In the genomic region with DNA sequence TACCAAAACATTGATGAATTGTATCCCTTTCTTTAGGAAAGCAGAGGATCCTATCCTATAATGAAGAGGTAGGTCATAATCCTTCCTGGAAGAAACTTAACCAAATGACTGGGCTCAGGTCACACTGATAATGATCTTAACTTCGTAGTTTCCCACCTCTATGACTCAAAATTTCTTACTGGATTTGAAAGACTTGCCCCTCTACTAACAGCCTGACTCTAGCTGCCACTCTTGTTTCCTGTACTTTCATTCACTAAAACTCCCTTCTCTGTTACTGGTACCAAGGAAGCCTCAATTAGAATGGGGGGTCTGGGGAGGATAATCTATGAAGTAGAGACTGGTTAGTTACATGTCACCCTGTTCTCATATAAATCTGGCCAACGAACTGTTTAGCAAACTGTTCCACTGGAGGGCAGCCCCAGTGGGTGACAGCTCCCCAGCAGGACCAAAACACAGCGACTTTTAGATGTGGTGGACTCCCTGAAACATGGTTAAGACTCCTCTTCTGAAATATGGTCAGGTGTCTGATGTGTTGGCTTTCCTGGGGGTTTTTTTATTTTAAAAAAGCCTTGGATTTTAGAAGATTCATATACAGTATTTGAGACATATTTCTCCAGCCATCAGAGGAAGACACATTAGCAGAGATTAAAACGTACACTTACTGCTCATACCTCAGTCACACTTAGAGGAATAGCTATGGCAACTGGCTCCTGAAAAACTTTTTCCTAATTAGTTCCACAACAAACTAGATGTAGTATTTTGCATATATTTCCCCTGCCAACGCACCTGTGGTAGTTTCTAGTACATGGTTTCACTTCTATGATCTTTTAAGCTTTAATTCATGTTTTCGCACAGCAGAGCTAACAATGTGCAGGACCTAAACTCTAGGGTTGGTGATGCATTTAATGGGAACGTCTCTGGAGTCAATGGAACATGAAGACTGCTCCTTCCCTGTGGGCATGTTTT, we compare ENCODE assay signal across 14 cellular contexts.
A peak's percentile ranks its signal among the peaks of the same experiment; 100 is the strongest.
DNase-seq lines count a peak whose midpoint lies in the region; ATAC-seq lines count a peak whose summit lies in the region.
"Had no signal": no experiment of that assay in that cellular context is flagged by ENCODE, and none has a peak within 500 bp of the region (broad histone marks: within the 10 kb centered on the region; RNA-seq: fewer than 3 reads in every experiment).

No MANE protein-coding gene starts in this region.

- H3K27me3 Mint-ChIP-seq in activated naive CD4-positive, alpha-beta T cell treated with anti-CD3 and anti-CD28 coated beads, Interleukin-2, amount 10 ng/mL, durations not matched to agents 7 days and 5 days = no peaks in the 10 kb centered on the region
- H3K27me3 Mint-ChIP-seq in activated T-helper 1 cell treated with anti-CD3 and anti-CD28 coated beads, Interleukin-12 subunit alpha, Interleukin-12 subunit beta, Interleukin-2, Interleukin-4 antibody, amounts not matched to agents 30 ng/mL and 10 ng/mL and 1 ng/mL, durations not matched to agents 14 hours and 24 hours and 36 hours (ENCODE audit: insufficient read depth) = no peaks in the 10 kb centered on the region

- peak; percentile 82 to 84 for ATAC-seq in activated naive CD4-positive, alpha-beta T cell treated with anti-CD3 and anti-CD28 coated beads, Interleukin-2, amount 50 U/mL, for 72 hours
- ATAC-seq in GM19455 (IDR thresholded peaks at IDR 0.05; ENCODE audit: unreplicated experiment) = peak; percentile 52
- ATAC-seq in stimulated activated naive CD8-positive, alpha-beta T cell treated with anti-CD3 and anti-CD28 coated beads, Interleukin-15, Interleukin-2, amounts not matched to agents 100 U/mL and 50 U/mL, for 24 hours = peak; percentile 82
- ATAC-seq: right cardiac atrium had no signal

- DNase-seq in activated naive CD4-positive, alpha-beta T cell treated with anti-CD3 and anti-CD28 coated beads, Interleukin-2, amount 50 U/mL, for 72 hours (ENCODE audit: low spot score in 2 of 2) = no peak
- no peak for DNase-seq in activated naive CD4-positive, alpha-beta T cell treated with anti-CD3 and anti-CD28 coated beads, Interleukin-2, amount 10 ng/mL, durations not matched to agents 7 days and 5 days
- no peak for DNase-seq in activated T-helper 1 cell treated with anti-CD3 and anti-CD28 coated beads, Interleukin-12 subunit alpha, Interleukin-12 subunit beta, Interleukin-2, Interleukin-4 antibody, amounts not matched to agents 30 ng/mL and 10 ng/mL and 1 ng/mL, durations not matched to agents 14 hours and 24 hours and 36 hours (ENCODE audit: low spot score)
- DNase-seq in stimulated activated naive CD8-positive, alpha-beta T cell treated with anti-CD3 and anti-CD28 coated beads, Interleukin-15, Interleukin-2, amounts not matched to agents 100 U/mL and 50 U/mL, for 24 hours = peak; percentile 13
- DNase-seq in C1 segment of cervical spinal cord (lab: John Stamatoyannopoulos, UW) = no peak
- no peak for DNase-seq in NCI-H69 (lab: John Stamatoyannopoulos, UW)
- no peak for DNase-seq in activated effector memory CD4-positive, alpha-beta T cell treated with anti-CD3 and anti-CD28 coated beads, Interleukin-2, amount 50 U/mL, for 16 hours
- DNase-seq: activated CD8-positive, alpha-beta memory T cell treated with anti-CD3 and anti-CD28 coated beads, Interleukin-2, amount 50 U/mL, for 48 hours; DMS 273 treated with DMSO at 0.1 percent for 48 hours; NCI-H1930; NCI-H510A treated with DMSO at 0.1 percent for 48 hours; Peyer's patch; right cardiac atrium had no signal

- intact Hi-C loops in activated T-helper 1 cell treated with anti-CD3 and anti-CD28 coated beads, Interleukin-12 subunit alpha, Interleukin-12 subunit beta, Interleukin-2, Interleukin-4 antibody, amounts not matched to agents 30 ng/mL and 10 ng/mL and 1 ng/mL, durations not matched to agents 14 hours and 24 hours and 36 hours (cut with micrococcal nuclease) = loop anchor here (1.0 to 10.0 kb wide), 3 partner anchors 23 to 317 kb away; no protein-coding TSS in a partner anchor

- H3K4me3 Mint-ChIP-seq in activated naive CD4-positive, alpha-beta T cell treated with anti-CD3 and anti-CD28 coated beads, Interleukin-2, amount 10 ng/mL, durations not matched to agents 7 days and 5 days = no peak overlapping the region
- H3K4me3 Mint-ChIP-seq in activated T-helper 1 cell treated with anti-CD3 and anti-CD28 coated beads, Interleukin-12 subunit alpha, Interleukin-12 subunit beta, Interleukin-2, Interleukin-4 antibody, amounts not matched to agents 30 ng/mL and 10 ng/mL and 1 ng/mL, durations not matched to agents 14 hours and 24 hours and 36 hours = no peak overlapping the region

- H3K27ac Mint-ChIP-seq in activated naive CD4-positive, alpha-beta T cell treated with anti-CD3 and anti-CD28 coated beads, Interleukin-2, amount 50 U/mL, for 72 hours = peak overlapping the region; percentile 92
- no peak overlapping the region for H3K27ac Mint-ChIP-seq in activated naive CD4-positive, alpha-beta T cell treated with anti-CD3 and anti-CD28 coated beads, Interleukin-2, amount 10 ng/mL, durations not matched to agents 7 days and 5 days
- H3K27ac Mint-ChIP-seq in activated T-helper 1 cell treated with anti-CD3 and anti-CD28 coated beads, Interleukin-12 subunit alpha, Interleukin-12 subunit beta, Interleukin-2, Interleukin-4 antibody, amounts not matched to agents 30 ng/mL and 10 ng/mL and 1 ng/mL, durations not matched to agents 14 hours and 24 hours and 36 hours = peak overlapping the region; percentile 42

- peaks cover 31% of the 10 kb centered on the region for H3K4me1 Mint-ChIP-seq in activated naive CD4-positive, alpha-beta T cell treated with anti-CD3 and anti-CD28 coated beads, Interleukin-2, amount 10 ng/mL, durations not matched to agents 7 days and 5 days
- H3K4me1 Mint-ChIP-seq in activated T-helper 1 cell treated with anti-CD3 and anti-CD28 coated beads, Interleukin-12 subunit alpha, Interleukin-12 subunit beta, Interleukin-2, Interleukin-4 antibody, amounts not matched to agents 30 ng/mL and 10 ng/mL and 1 ng/mL, durations not matched to agents 14 hours and 24 hours and 36 hours (ENCODE audit: low read depth) = peaks cover 45% of the 10 kb centered on the region

- H3K9me3 Mint-ChIP-seq in activated naive CD4-positive, alpha-beta T cell treated with anti-CD3 and anti-CD28 coated beads, Interleukin-2, amount 50 U/mL, for 72 hours = peaks cover 20 to 24% of the 10 kb centered on the region in 2 donors
- peaks cover 31% of the 10 kb centered on the region for H3K9me3 Mint-ChIP-seq in activated naive CD4-positive, alpha-beta T cell treated with anti-CD3 and anti-CD28 coated beads, Interleukin-2, amount 10 ng/mL, durations not matched to agents 7 days and 5 days
- peaks cover 31% of the 10 kb centered on the region for H3K9me3 Mint-ChIP-seq in activated T-helper 1 cell treated with anti-CD3 and anti-CD28 coated beads, Interleukin-12 subunit alpha, Interleukin-12 subunit beta, Interleukin-2, Interleukin-4 antibody, amounts not matched to agents 30 ng/mL and 10 ng/mL and 1 ng/mL, durations not matched to agents 14 hours and 24 hours and 36 hours

- CTCF ChIA-PET in activated naive CD4-positive, alpha-beta T cell treated with anti-CD3 and anti-CD28 coated beads, Interleukin-2, amount 10 ng/mL, durations not matched to agents 7 days and 5 days (lab: Charles Lee) = interaction anchor here (0.9 to 1.6 kb wide), 2 partner anchors 14 to 111 kb away, joined by 3 to 6 read pairs; partner anchors contain the start of gene MLEC

- peaks cover 33 to 41% of the 10 kb centered on the region in 2 donors for H3K36me3 Mint-ChIP-seq in activated naive CD4-positive, alpha-beta T cell treated with anti-CD3 and anti-CD28 coated beads, Interleukin-2, amount 50 U/mL, for 72 hours
- H3K36me3 Mint-ChIP-seq in activated naive CD4-positive, alpha-beta T cell treated with anti-CD3 and anti-CD28 coated beads, Interleukin-2, amount 10 ng/mL, durations not matched to agents 7 days and 5 days = peaks cover 39% of the 10 kb centered on the region
- H3K36me3 Mint-ChIP-seq in activated T-helper 1 cell treated with anti-CD3 and anti-CD28 coated beads, Interleukin-12 subunit alpha, Interleukin-12 subunit beta, Interleukin-2, Interleukin-4 antibody, amounts not matched to agents 30 ng/mL and 10 ng/mL and 1 ng/mL, durations not matched to agents 14 hours and 24 hours and 36 hours (ENCODE audit: low read depth) = peaks cover 31% of the 10 kb centered on the region
